In the genomic region with DNA sequence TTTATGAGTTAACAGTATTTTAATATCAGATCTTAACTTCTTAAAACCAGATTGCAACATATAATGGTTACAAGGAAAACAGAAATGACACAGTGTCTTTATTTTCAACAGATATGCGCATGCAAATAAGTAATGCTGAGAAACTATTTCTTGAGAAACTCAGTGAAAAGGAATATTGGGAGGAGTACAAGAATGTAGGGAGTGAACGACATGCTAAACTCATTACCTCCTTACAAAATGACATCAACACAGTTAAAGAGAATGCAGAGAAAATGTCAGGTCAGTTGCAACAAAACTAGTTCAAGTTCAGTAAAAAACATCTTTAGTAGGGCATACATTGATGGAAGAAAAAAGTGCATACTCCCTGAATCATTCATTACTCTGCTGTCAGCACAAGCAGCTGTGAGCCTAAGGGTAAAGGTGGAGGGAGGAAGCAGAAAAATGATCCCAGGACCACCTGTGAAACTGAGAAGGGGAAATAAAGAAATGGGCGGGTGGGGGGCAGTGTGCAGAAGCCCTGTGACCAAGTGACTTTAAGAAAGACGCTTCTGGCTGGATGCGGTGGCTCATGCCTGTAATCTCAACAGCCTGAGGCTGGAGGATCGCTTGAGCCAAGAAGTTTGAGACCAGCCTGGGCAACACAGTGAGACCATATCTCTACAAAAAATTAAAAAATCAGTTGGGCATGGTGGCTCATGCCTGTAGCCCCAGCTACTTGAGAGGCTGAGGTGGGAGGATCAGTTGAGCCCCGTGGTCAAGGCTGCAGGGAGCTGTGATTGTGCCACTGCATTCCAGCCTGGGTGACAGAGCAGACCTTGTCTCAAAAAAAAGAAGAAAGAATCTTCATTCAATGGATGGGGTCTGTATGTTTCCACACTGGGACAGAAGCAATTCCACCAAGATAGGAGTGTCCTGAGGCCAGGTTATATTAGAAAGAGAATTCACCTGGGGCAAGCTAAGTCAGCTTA, we compare ENCODE assay signal across 17 cellular contexts. TPM values are rescaled to one million over a fixed set of nuclear protein-coding genes. Genes with fewer than 3 reads are reported as not detected.
DNase-seq lines count a peak whose midpoint lies in the region; TF ChIP-seq lines count a peak whose summit lies in the region.
"Had no signal": no experiment of that assay in that cellular context is flagged by ENCODE, and none has a peak within 500 bp of the region (broad histone marks: within the 10 kb centered on the region; RNA-seq: fewer than 3 reads in every experiment).

No MANE protein-coding gene starts in this region.

- peaks cover 45% of the 10 kb centered on the region for H3K4me1 ChIP-seq in GM23248 (ENCODE audit: insufficient read depth)
- H3K4me1 ChIP-seq in uterus: peaks cover 3 to 4% of the 10 kb centered on the region in 2 donors
- H3K4me1 ChIP-seq: left lung had no signal

- H3K27ac ChIP-seq in GM23248: peak overlapping the region; percentile 79
- H3K27ac ChIP-seq in uterus: peak overlapping the region; percentile 8 to 32
- H3K27ac ChIP-seq: left lung had no signal

- H4K20me1 ChIP-seq in GM23248 (ENCODE audit: insufficient read depth): no peaks in the 10 kb centered on the region

- DNase-seq in GM23248 (peak; percentile 89), choroid plexus epithelial cell (ENCODE audit: low read depth) (peak; percentile 33), kidney glomerular epithelial cell (lab: John Stamatoyannopoulos, UW) (peak; percentile 41), uterus (no peak), KBM-7 (no peak)
- DNase-seq in NK-92 treated with Interleukin-12 subunit alpha and Interleukin-12 subunit beta, amount 100 ng/mL, for 24 hours (lab: John Stamatoyannopoulos, UW): no peak
- DNase-seq in stimulated activated naive CD4-positive, alpha-beta T cell (lab: John Stamatoyannopoulos, UW): no peak
- DNase-seq: activated CD4-positive, alpha-beta T cell treated with anti-CD3 and anti-CD28 coated beads, Interleukin-2, amount 50 U/mL, for 4 hours; aorta; C1 segment of cervical spinal cord; GDM1; H7; left lung; MM.1S; NCI-H1694; NCI-H82 had no signal

- no peak overlapping the region for H3K4me3 ChIP-seq in GM23248
- H3K4me3 ChIP-seq in choroid plexus epithelial cell (ENCODE audit: low read depth, low read length): no peak overlapping the region
- H3K4me3 ChIP-seq in uterus: no peak overlapping the region
- H3K4me3 ChIP-seq: left lung had no signal

- H3K9me3 ChIP-seq in GM23248 (ENCODE audit: low read depth) (no peaks in the 10 kb centered on the region), uterus (no peaks in the 10 kb centered on the region)
- H3K9me3 ChIP-seq: left lung had no signal

- intact Hi-C loops in uterus (cut with DNase I; ENCODE audit: low total_unique reads): no loop called here

- H3K27me3 ChIP-seq in GM23248 (replicated peaks; ENCODE audit: insufficient read depth) (no peaks in the 10 kb centered on the region), uterus (no peaks in the 10 kb centered on the region)
- H3K27me3 ChIP-seq: left lung had no signal

- peak overlapping the region; percentile 31; the same call in 1 of the 2 replicates for H3K9ac ChIP-seq in GM23248

- WGBS in GM23248 (ENCODE audit: low coverage in 1 of 2, low lambda C conversion rate in 2 of 2, missing lambda C conversion rate in 2 of 2), 2 experiments: 40 to 47% methylated on average over 7 of the region's 7 CpGs

- H3F3A ChIP-seq in GM23248 (ENCODE audit: insufficient read depth): peaks cover 19% of the 10 kb centered on the region

- H3K9me2 ChIP-seq in GM23248 (ENCODE audit: insufficient read depth): 0 out of 2 replicates have a peak, but pooled peaks cover 5% of the 10 kb centered on the region

- TF ChIP-seq CTCF in choroid plexus epithelial cell (conservative IDR thresholded peaks at IDR 0.05; ENCODE audit: low read depth, low read length) (no peak), uterus (IDR thresholded peaks at IDR 0.05) (no peak)

- no peak overlapping the region for H2AFZ ChIP-seq in GM23248

- no peaks in the 10 kb centered on the region for H3K79me2 ChIP-seq in GM23248 (ENCODE audit: insufficient read depth)

- TF ChIP-seq POLR2A in uterus (IDR thresholded peaks at IDR 0.05): no peak

- peak overlapping the region; percentile 71 for H3K4me2 ChIP-seq in GM23248 (ENCODE audit: unreplicated experiment)

- in situ Hi-C loops in GM23248 (cut with MboI) (no loop called here), KBM-7 (cut with MboI; ENCODE audit: low pct_unique_long_range_greater_than_20kb, low sequenced_read_pairs) (no loop called here)

- H3K36me3 ChIP-seq in GM23248 (ENCODE audit: low read depth) (no peaks in the 10 kb centered on the region), uterus (no peaks in the 10 kb centered on the region)
- H3K36me3 ChIP-seq: left lung had no signal

RNA-seq across cellular contexts. Expression of gene CCDC83, which starts 31.2 kb away (rescaled TPM):
- total RNA-seq in GM23248 (2014; rRNA removed; shearing (Covaris generic)): not detected in 2 replicates
- polyA plus RNA-seq in GM23248 (2016; fragmentation: Nextera tagmentation; extraction: Ambion mirVana): not detected in 2 replicates
- under 1 TPM in 1 of 4 donors, not detected in 3; 0.21 TPM for total RNA-seq in uterus
- total RNA-seq: aorta, H7, left lung, SK-MEL-5 had no signal
- polyA plus RNA-seq: aorta had no signal

Comparison
In these comparisons a context has a peak if more than half of its experiments do, and no peak if none do; other contexts are left out.
1. DNase-seq: peak in GM23248 (single experiment), choroid plexus epithelial cell (single experiment) and kidney glomerular epithelial cell (single experiment); none in uterus (0 of 2), NK-92 treated with Interleukin-12 subunit alpha and Interleukin-12 subunit beta, amount 100 ng/mL, for 24 hours (single experiment), stimulated activated naive CD4-positive, alpha-beta T cell (0 of 6) and KBM-7 (single experiment).